28 cellular contexts compared by ENCODE assay signal in the genomic region with DNA sequence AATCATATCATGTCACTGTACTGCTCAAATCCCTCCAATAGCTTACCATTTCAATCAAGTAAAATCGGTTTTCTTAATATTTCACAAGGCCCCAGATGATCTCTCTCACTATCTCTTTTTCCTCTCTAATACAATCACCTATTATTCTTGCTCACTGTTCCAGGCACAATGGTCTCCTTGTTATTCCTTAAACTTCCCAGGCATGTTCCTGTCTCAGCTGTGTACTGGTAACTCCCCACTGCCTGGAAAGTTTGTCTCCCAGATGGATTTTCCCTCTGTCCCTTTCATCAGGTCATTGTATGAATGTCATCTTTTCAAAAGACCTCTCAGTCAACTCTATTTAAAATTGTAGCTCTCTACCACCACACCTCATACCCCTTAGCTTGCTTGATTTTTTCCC.
"Had no signal": no experiment of that assay in that cellular context is flagged by ENCODE, and none has a peak within 500 bp of the region (broad histone marks: within the 10 kb centered on the region; RNA-seq: fewer than 3 reads in every experiment).

No MANE protein-coding gene starts in this region.

- H3K27me3 ChIP-seq: adrenal gland, ascending aorta, heart left ventricle, neutrophil, stomach, tibial nerve had no signal

- DNase-seq: activated CD4-positive, alpha-beta T cell treated with anti-CD3 and anti-CD28 coated beads for 36 hours; activated CD4-positive, alpha-beta T cell treated with anti-CD3 and anti-CD28 coated beads, Interleukin-2, amount 50 U/mL, for 48 hours; activated CD4-positive, CD25-positive, alpha-beta regulatory T cell; activated CD8-positive, alpha-beta memory T cell treated with anti-CD3 and anti-CD28 coated beads for 24 hours; activated effector memory CD4-positive, alpha-beta T cell treated with anti-CD3 and anti-CD28 coated beads, Interleukin-2, amount 50 U/mL, for 16 hours; activated naive CD4-positive, alpha-beta T cell treated with anti-CD3 and anti-CD28 coated beads for 36 hours; activated naive CD8-positive, alpha-beta T cell treated with anti-CD3 and anti-CD28 coated beads for 36 hours; adrenal gland; cortex of kidney; heart left ventricle; immature natural killer cell; mesenchymal stem cell; mucosa of descending colon; stimulated activated CD4-positive, alpha-beta T cell treated with anti-CD3 and anti-CD28 coated beads, Interleukin-1b, Interleukin-23, amount 100 ng/mL, for 48 hours; stimulated activated CD4-positive, alpha-beta T cell treated with anti-CD3 and anti-CD28 coated beads, Interleukin-4, amount 100 ng/mL, for 4 hours; stimulated activated CD8-positive, alpha-beta memory T cell treated with anti-CD3 and anti-CD28 coated beads, Interleukin-4, amount 100 ng/mL, for 48 hours; stomach; T-helper 1 cell had no signal

- H3K9me3 Mint-ChIP-seq: activated naive CD4-positive, alpha-beta T cell treated with anti-CD3 and anti-CD28 coated beads for 36 hours; brain; stimulated activated memory B cell treated with anti-CD40 and anti-IgM and Interleukin-4, amounts not matched to agents 10 μg/mL and 1 μg/mL and 100 μg/mL, for 72 hours; T-helper 2 cell treated with Interferon-gamma antibody and Interleukin-4, amounts not matched to agents 5 μg/mL and 100 μg/mL, for 36 hours had no signal

- H3K36me3 Mint-ChIP-seq: activated naive CD8-positive, alpha-beta T cell treated with anti-CD3 and anti-CD28 coated beads for 36 hours; brain; immature natural killer cell; natural killer cell treated with Interleukin-12 subunit alpha and Interleukin-12 subunit beta and Interleukin-15 and Interleukin-18, amount 100 ng/mL, for 72 hours; stimulated activated memory B cell treated with anti-CD40 and anti-IgM and Interleukin-4, amounts not matched to agents 10 μg/mL and 1 μg/mL and 100 μg/mL, for 72 hours had no signal

- H3K9me3 ChIP-seq: adrenal gland, ascending aorta, heart left ventricle, mucosa of descending colon, neutrophil, prostate gland, stomach, tibial nerve had no signal

- H3K27me3 Mint-ChIP-seq: activated naive CD8-positive, alpha-beta T cell treated with anti-CD3 and anti-CD28 coated beads for 36 hours; stimulated activated memory B cell treated with anti-CD40 and anti-IgM and Interleukin-4, amounts not matched to agents 10 μg/mL and 1 μg/mL and 100 μg/mL, for 72 hours had no signal

- H3K27ac ChIP-seq: adrenal gland, ascending aorta, heart left ventricle, neutrophil, prostate gland, stomach, tibial nerve had no signal

- H3K4me1 Mint-ChIP-seq: activated CD4-positive, alpha-beta T cell treated with anti-CD3 and anti-CD28 coated beads for 36 hours; activated naive CD8-positive, alpha-beta T cell treated with anti-CD3 and anti-CD28 coated beads for 36 hours; immature natural killer cell; stimulated activated memory B cell treated with anti-CD40 and anti-IgM and Interleukin-4, amounts not matched to agents 10 μg/mL and 1 μg/mL and 100 μg/mL, for 72 hours had no signal

- H3K36me3 ChIP-seq: adrenal gland, ascending aorta, heart left ventricle, neutrophil, prostate gland, stomach, tibial nerve had no signal

- H3K4me3 ChIP-seq: adrenal gland, ascending aorta, heart left ventricle, mucosa of descending colon, prostate gland, smooth muscle cell, stomach, tibial nerve had no signal

- H3K27ac Mint-ChIP-seq: activated CD4-positive, alpha-beta T cell treated with anti-CD3 and anti-CD28 coated beads for 36 hours; activated naive CD4-positive, alpha-beta T cell treated with anti-CD3 and anti-CD28 coated beads for 36 hours; activated naive CD8-positive, alpha-beta T cell treated with anti-CD3 and anti-CD28 coated beads for 36 hours; activated T-helper 1 cell treated with anti-CD3 and anti-CD28 coated beads, Interleukin-12 subunit alpha, Interleukin-12 subunit beta, Interleukin-2, Interleukin-4 antibody, amounts not matched to agents 30 ng/mL and 10 ng/mL and 1 ng/mL, durations not matched to agents 14 hours and 24 hours and 36 hours; brain; immature natural killer cell; natural killer cell treated with Interleukin-12 subunit alpha and Interleukin-12 subunit beta and Interleukin-15 and Interleukin-18, amount 100 ng/mL, for 72 hours; stimulated activated memory B cell treated with anti-CD40 and anti-IgM and Interleukin-4, amounts not matched to agents 10 μg/mL and 1 μg/mL and 100 μg/mL, for 72 hours; T-helper 2 cell treated with Interferon-gamma antibody and Interleukin-4, amounts not matched to agents 5 μg/mL and 100 μg/mL, for 36 hours had no signal

- H3K4me3 Mint-ChIP-seq: activated CD4-positive, alpha-beta T cell treated with anti-CD3 and anti-CD28 coated beads for 36 hours; activated naive CD4-positive, alpha-beta T cell treated with anti-CD3 and anti-CD28 coated beads for 36 hours; activated naive CD8-positive, alpha-beta T cell treated with anti-CD3 and anti-CD28 coated beads for 36 hours; activated T-helper 1 cell treated with anti-CD3 and anti-CD28 coated beads, Interleukin-12 subunit alpha, Interleukin-12 subunit beta, Interleukin-2, Interleukin-4 antibody, amounts not matched to agents 30 ng/mL and 10 ng/mL and 1 ng/mL, durations not matched to agents 14 hours and 24 hours and 36 hours; brain; immature natural killer cell; natural killer cell treated with Interleukin-12 subunit alpha and Interleukin-12 subunit beta and Interleukin-15 and Interleukin-18, amount 100 ng/mL, for 72 hours; stimulated activated memory B cell treated with anti-CD40 and anti-IgM and Interleukin-4, amounts not matched to agents 10 μg/mL and 1 μg/mL and 100 μg/mL, for 72 hours; T-helper 2 cell treated with Interferon-gamma antibody and Interleukin-4, amounts not matched to agents 5 μg/mL and 100 μg/mL, for 36 hours had no signal

- H3K4me1 ChIP-seq: adrenal gland, ascending aorta, heart left ventricle, prostate gland, stomach, tibial nerve had no signal
